In the genomic region with DNA sequence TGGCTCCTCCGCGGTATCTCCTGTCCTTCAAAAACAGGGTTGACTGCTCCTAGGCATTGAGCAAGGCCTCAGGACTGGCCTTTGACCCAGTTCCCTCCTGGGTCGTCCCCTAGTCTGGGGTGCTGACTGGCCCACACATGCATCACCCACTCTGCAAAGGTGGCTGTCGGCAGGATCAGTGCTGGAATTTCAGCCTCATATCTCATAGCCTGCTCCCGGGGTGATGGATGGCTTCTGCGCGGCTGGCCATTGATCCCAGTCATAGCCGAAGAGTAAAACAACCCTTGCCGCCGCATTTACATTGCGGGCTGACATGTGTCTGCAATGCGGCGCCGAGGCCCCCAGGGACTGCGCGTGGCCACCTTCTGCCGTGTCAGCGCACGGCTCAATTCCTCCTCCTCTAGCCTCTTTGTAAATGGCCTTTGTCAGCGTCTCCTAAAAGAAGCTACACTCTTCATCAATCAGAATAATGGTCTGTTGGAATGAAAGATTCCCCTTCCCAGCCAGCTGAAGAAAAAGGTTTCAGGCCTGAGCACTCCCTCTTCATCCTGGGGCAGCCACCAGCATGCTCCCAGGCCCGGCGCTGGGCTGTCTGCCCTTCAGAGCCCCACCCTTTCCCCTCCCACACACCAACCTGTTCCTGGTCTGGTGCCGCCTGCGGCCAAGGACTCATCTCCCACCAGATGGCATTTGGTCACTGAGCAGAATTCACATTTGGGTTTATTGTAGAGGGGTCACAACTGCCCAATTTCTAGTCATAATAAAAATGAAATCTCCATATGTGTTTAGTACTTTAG, we compare ENCODE assay signal across 18 cellular contexts.
"Had no signal": no experiment of that assay in that cellular context is flagged by ENCODE, and none has a peak within 500 bp of the region (broad histone marks: within the 10 kb centered on the region; RNA-seq: fewer than 3 reads in every experiment).

No MANE protein-coding gene starts in this region.

- DNase-seq: cortex of kidney; dorsolateral prefrontal cortex; effector CD8-positive, alpha-beta T cell; gastrocnemius medialis; kidney glomerular epithelial cell; naive thymus-derived CD4-positive, alpha-beta T cell; nephron progenitor cell; ovary; small intestine; stimulated activated CD4-positive, alpha-beta T cell treated with anti-CD3 and anti-CD28 coated beads, Interleukin-12 subunit alpha, Interleukin-12 subunit beta, amount 100 ng/mL, for 4 hours; stimulated activated naive CD4-positive, alpha-beta T cell; stomach; substantia nigra; transverse colon had no signal

- H3K4me3 ChIP-seq: dorsolateral prefrontal cortex, gastrocnemius medialis, ovary, right atrium auricular region, stomach, thoracic aorta, transverse colon had no signal

- H3K27me3 ChIP-seq: dorsolateral prefrontal cortex, gastrocnemius medialis, neutrophil, ovary, right atrium auricular region, stomach, transverse colon had no signal

- H3K9me3 ChIP-seq: gastrocnemius medialis, neutrophil, ovary had no signal

- H3K4me1 ChIP-seq: right atrium auricular region, stomach, transverse colon had no signal

- H3K36me3 ChIP-seq: gastrocnemius medialis, neutrophil, ovary, right atrium auricular region, stomach, thoracic aorta, transverse colon had no signal

- H3K27ac ChIP-seq: dorsolateral prefrontal cortex, gastrocnemius medialis, neutrophil, ovary, right atrium auricular region, stomach, thoracic aorta, transverse colon had no signal

- ATAC-seq: gastrocnemius medialis; naive thymus-derived CD4-positive, alpha-beta T cell had no signal

- FAIRE-seq: small intestine, urothelium cell line had no signal
